ENCODE assay signal across 14 cellular contexts in the genomic region with DNA sequence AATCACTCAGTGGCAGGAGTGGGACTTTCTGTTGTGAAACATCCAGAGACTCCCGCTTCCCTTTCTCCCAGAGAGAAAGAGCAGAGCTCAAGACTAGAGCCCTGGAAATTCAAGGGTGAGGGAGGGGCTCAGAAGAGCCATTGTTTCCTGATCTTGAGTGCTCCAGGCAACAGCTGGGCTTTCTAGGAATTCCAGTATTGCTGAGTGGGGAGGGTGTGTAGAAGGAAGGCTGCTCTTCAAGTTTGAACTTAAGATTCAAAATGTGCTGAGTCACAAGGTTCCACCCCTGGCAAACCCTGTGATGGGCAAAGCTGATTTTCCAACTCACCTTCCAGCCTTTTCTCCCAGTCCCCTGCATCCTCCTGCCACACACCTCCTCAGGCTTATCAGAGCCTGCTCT. TPM values are rescaled to one million over a fixed set of nuclear protein-coding genes. Genes with fewer than 3 reads are reported as not detected.
A peak's percentile ranks its signal among the peaks of the same experiment; 100 is the strongest.
DNase-seq lines count a peak whose midpoint lies in the region; ATAC-seq and TF ChIP-seq lines count a peak whose summit lies in the region.
"Had no signal": no experiment of that assay in that cellular context is flagged by ENCODE, and none has a peak within 500 bp of the region (broad histone marks: within the 10 kb centered on the region; RNA-seq: fewer than 3 reads in every experiment).

No MANE protein-coding gene starts in this region.

- H3K27me3 ChIP-seq in transverse colon = no peaks in the 10 kb centered on the region
- H3K27me3 ChIP-seq: MG63, pancreas, vagina had no signal

- H3K27ac Mint-ChIP-seq in mesothelial cell of epicardium = peak overlapping the region; percentile 45
- H3K27ac Mint-ChIP-seq: effector memory CD8-positive, alpha-beta T cell had no signal

- H3K36me3 ChIP-seq in transverse colon = no peaks in the 10 kb centered on the region
- H3K36me3 ChIP-seq: brain microvascular endothelial cell, MG63, pancreas, vagina had no signal

- H3K9me3 Mint-ChIP-seq in mesothelial cell of epicardium = no peaks in the 10 kb centered on the region
- H3K9me3 Mint-ChIP-seq: effector memory CD8-positive, alpha-beta T cell had no signal

- H3K27ac ChIP-seq in transverse colon = no peak overlapping the region
- H3K27ac ChIP-seq: brain microvascular endothelial cell, pancreas, vagina had no signal

- H3K4me3 Mint-ChIP-seq in mesothelial cell of epicardium = no peak overlapping the region
- H3K4me3 Mint-ChIP-seq: effector memory CD8-positive, alpha-beta T cell had no signal

- DNase-seq in COLO829 (ENCODE audit: low spot score) (peak; percentile 7), LHCN-M2 (ENCODE audit: low read depth) (peak; percentile 15), epithelial cell of esophagus (ENCODE audit: low read depth) (peak; percentile 90), mesothelial cell of epicardium (ENCODE audit: low spot score in 2 of 2, unreplicated experiment in 2 of 2) (no peak), transverse colon (no peak), NK-92 (lab: John Stamatoyannopoulos, UW; ENCODE audit: unreplicated experiment) (no peak)
- DNase-seq: activated CD8-positive, alpha-beta memory T cell treated with anti-CD3 and anti-CD28 coated beads for 24 hours; brain microvascular endothelial cell; effector memory CD8-positive, alpha-beta T cell; MG63; pancreas had no signal

- peaks cover 26% of the 10 kb centered on the region for H3K4me1 Mint-ChIP-seq in mesothelial cell of epicardium

- no peak for TF ChIP-seq CTCF in epithelial cell of esophagus (IDR thresholded peaks at IDR 0.05; ENCODE audit: insufficient read depth, low read depth, low read length, missing control alignments)
- no peak for TF ChIP-seq CTCF in mesothelial cell of epicardium (IDR thresholded peaks at IDR 0.05; ENCODE audit: unreplicated experiment)
- TF ChIP-seq CTCF in transverse colon (IDR thresholded peaks at IDR 0.05) = no peak

- no peaks in the 10 kb centered on the region for H3K27me3 Mint-ChIP-seq in mesothelial cell of epicardium (ENCODE audit: low read depth)

- intact Hi-C loops in transverse colon (cut with DNase I; ENCODE audit: low total_unique reads) = no loop called here

- no peaks in the 10 kb centered on the region for H3K36me3 Mint-ChIP-seq in mesothelial cell of epicardium

- no peaks in the 10 kb centered on the region for H3K4me1 ChIP-seq in transverse colon
- H3K4me1 ChIP-seq: pancreas, vagina had no signal

- ATAC-seq in HG02870 (IDR thresholded peaks at IDR 0.05; ENCODE audit: unreplicated experiment) (no peak), HG03520 (IDR thresholded peaks at IDR 0.05; ENCODE audit: unreplicated experiment) (no peak)
- ATAC-seq: effector memory CD8-positive, alpha-beta T cell had no signal

- H3K4me3 ChIP-seq in epithelial cell of esophagus (ENCODE audit: low read length) (no peak overlapping the region), transverse colon (no peak overlapping the region)
- H3K4me3 ChIP-seq: MG63, pancreas, vagina had no signal

- in situ Hi-C loops in transverse colon (cut with MboI; ENCODE audit: low pct_ligation_motif_present in 1 of 4, low pct_unique_long_range_greater_than_20kb in 1 of 4, low sequenced_read_pairs in 3 of 4) = no loop called here

- TF ChIP-seq EP300 in transverse colon (IDR thresholded peaks at IDR 0.05; ENCODE audit: low read depth) = no peak

- no peak for TF ChIP-seq POLR2A in transverse colon (IDR thresholded peaks at IDR 0.05)

- WGBS in transverse colon (ENCODE audit: low coverage in 1 of 2), 2 donors = 33 to 83% methylated on average over 1 of the region's 1 CpG

- no peaks in the 10 kb centered on the region for H3K9me3 ChIP-seq in transverse colon
- H3K9me3 ChIP-seq: MG63, pancreas, vagina had no signal

RNA-seq across cellular contexts. Expression of a gene that starts 42.3 kb away (rescaled TPM):
- total RNA-seq in LHCN-M2 (2014; rRNA removed) (18.9 and 23.7 TPM in 2 replicates), mesothelial cell of epicardium (25.6 to 33.9 TPM (median 28.9 TPM) in 3 replicates), transverse colon (10 to 100 TPM in 3 of 4 donors, 1 to 10 TPM in 1; 7.5 to 29.1 (median 19.2) TPM)
- 31.3 TPM for polyA plus RNA-seq in LHCN-M2 (2012)

Comparison
In these comparisons a context has a peak if more than half of its experiments do, and no peak if none do; other contexts are left out.
1. DNase-seq: peak in COLO829 (single experiment), LHCN-M2 (single experiment) and epithelial cell of esophagus (single experiment); none in mesothelial cell of epicardium (0 of 2), transverse colon (single experiment) and NK-92 (single experiment).